8 cellular contexts compared by ENCODE assay signal in the genomic region with DNA sequence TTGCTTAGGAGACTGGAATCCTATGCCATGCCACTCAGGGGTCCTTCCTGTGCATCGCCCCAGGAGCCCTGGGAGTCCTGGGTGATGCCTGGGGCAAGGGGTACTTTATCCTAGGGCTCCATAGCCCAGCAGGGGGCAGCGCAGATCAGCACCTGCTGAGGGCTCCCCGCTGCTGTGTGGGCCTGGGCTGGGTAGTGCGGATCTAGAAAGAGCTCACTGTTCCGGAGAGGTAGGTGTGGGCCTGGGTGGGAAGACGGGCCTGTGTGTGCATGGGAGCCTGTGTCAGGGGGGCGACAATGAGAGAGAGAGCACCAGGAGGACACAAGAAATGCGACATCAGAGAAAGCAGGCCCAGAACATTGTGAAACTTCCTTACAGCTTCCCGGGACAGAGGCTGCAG. TPM values are rescaled to one million over a fixed set of nuclear protein-coding genes. Genes with fewer than 3 reads are reported as not detected.
DNase-seq lines count a peak whose midpoint lies in the region; ATAC-seq and TF ChIP-seq lines count a peak whose summit lies in the region.

No MANE protein-coding gene starts in this region.

- no peaks in the 10 kb centered on the region for H3K79me2 ChIP-seq in hepatocyte

- peak overlapping the region; percentile 43 for H3K27ac ChIP-seq in hepatocyte

- no peaks in the 10 kb centered on the region for H3K9me3 Mint-ChIP-seq in activated naive CD4-positive, alpha-beta T cell treated with anti-CD3 and anti-CD28 coated beads, Interleukin-2, amount 50 U/mL, for 72 hours

- no peak overlapping the region for H2AFZ ChIP-seq in hepatocyte

- no peak overlapping the region for H3K27ac Mint-ChIP-seq in activated naive CD4-positive, alpha-beta T cell treated with anti-CD3 and anti-CD28 coated beads, Interleukin-2, amount 50 U/mL, for 72 hours

- H4K20me1 ChIP-seq in hepatocyte (ENCODE audit: insufficient read depth, poor library complexity, severe bottlenecking), result no peaks in the 10 kb centered on the region

- no peaks in the 10 kb centered on the region for H3K27me3 ChIP-seq in hepatocyte

- peak; percentile 53 to 77 for ATAC-seq in activated naive CD4-positive, alpha-beta T cell treated with anti-CD3 and anti-CD28 coated beads, Interleukin-2, amount 50 U/mL, for 72 hours
- no peak for ATAC-seq in GM19397 (IDR thresholded peaks at IDR 0.05; ENCODE audit: unreplicated experiment)

- H3K36me3 ChIP-seq in hepatocyte (replicated peaks; ENCODE audit: insufficient read depth, low read depth), result no peaks in the 10 kb centered on the region

- 69% methylated on average over 8 of the region's 9 CpGs for WGBS in hepatocyte (ENCODE audit: low lambda C conversion rate, missing lambda C conversion rate)

- peak; percentile 46 for DNase-seq in EH (ENCODE audit: low read depth)
- DNase-seq in KBM-7, result peak; percentile 65
- DNase-seq in activated naive CD4-positive, alpha-beta T cell treated with anti-CD3 and anti-CD28 coated beads, Interleukin-2, amount 50 U/mL, for 72 hours (ENCODE audit: low spot score in 2 of 2), result peak in 1 of 2 donors; percentile 65
- DNase-seq in hepatocyte (ENCODE audit: low spot score), result peak; percentile 81
- DNase-seq in stimulated activated CD4-positive, alpha-beta T cell treated with anti-CD3 and anti-CD28 coated beads, Interleukin-1b, Interleukin-23, amount 100 ng/mL, for 48 hours, result peak; percentile 46
- DNase-seq in putamen (ENCODE audit: low spot score), result no peak
- no peak for DNase-seq in DMS153 (lab: John Stamatoyannopoulos, UW)

- no peak overlapping the region for H3K4me2 ChIP-seq in hepatocyte

- no peaks in the 10 kb centered on the region for H3K9me2 ChIP-seq in hepatocyte (replicated peaks; ENCODE audit: insufficient read depth)

- H3K36me3 Mint-ChIP-seq in activated naive CD4-positive, alpha-beta T cell treated with anti-CD3 and anti-CD28 coated beads, Interleukin-2, amount 50 U/mL, for 72 hours, result no peaks in the 10 kb centered on the region

- H3K4me3 ChIP-seq in hepatocyte, result no peak overlapping the region

- H3K9me3 ChIP-seq in hepatocyte (ENCODE audit: low read depth), result no peaks in the 10 kb centered on the region

- in situ Hi-C loops in KBM-7 (cut with MboI; ENCODE audit: low pct_unique_long_range_greater_than_20kb, low sequenced_read_pairs), result no loop called here

- peaks cover 19% of the 10 kb centered on the region for H3K4me1 ChIP-seq in hepatocyte (ENCODE audit: insufficient read depth)

- peak; percentile 58 for TF ChIP-seq CTCF in hepatocyte (IDR thresholded peaks at IDR 0.05; ENCODE audit: poor library complexity)

RNA-seq across cellular contexts. Expression of gene DAB2IP, which starts 11.4 kb away (rescaled TPM):
- total RNA-seq in activated naive CD4-positive, alpha-beta T cell treated with anti-CD3 and anti-CD28 coated beads, Interleukin-2, amount 50 U/mL, for 72 hours, result under 1 TPM; 0.06 to 0.18 TPM
- 23.6 and 31.0 TPM in 2 replicates for total RNA-seq in hepatocyte
- 11.1 and 11.6 TPM in 2 replicates for polyA plus RNA-seq in hepatocyte

Comparison
In these comparisons a context has a peak if more than half of its experiments do, and no peak if none do; other contexts are left out.
1. DNase-seq: peak in EH (single experiment), KBM-7 (single experiment), hepatocyte (single experiment) and stimulated activated CD4-positive, alpha-beta T cell treated with anti-CD3 and anti-CD28 coated beads, Interleukin-1b, Interleukin-23, amount 100 ng/mL, for 48 hours (single experiment); none in putamen (single experiment) and DMS153 (single experiment).
2. RNA of gene DAB2IP, which starts 11.4 kb away (total RNA-seq): 23.6 to 31.0 TPM in hepatocyte; 0.06 to 0.18 TPM in activated naive CD4-positive, alpha-beta T cell treated with anti-CD3 and anti-CD28 coated beads, Interleukin-2, amount 50 U/mL, for 72 hours; every median in the first group is over 10 times any median in the second.